ENCODE assay signal across 1 cellular context in the genomic region with DNA sequence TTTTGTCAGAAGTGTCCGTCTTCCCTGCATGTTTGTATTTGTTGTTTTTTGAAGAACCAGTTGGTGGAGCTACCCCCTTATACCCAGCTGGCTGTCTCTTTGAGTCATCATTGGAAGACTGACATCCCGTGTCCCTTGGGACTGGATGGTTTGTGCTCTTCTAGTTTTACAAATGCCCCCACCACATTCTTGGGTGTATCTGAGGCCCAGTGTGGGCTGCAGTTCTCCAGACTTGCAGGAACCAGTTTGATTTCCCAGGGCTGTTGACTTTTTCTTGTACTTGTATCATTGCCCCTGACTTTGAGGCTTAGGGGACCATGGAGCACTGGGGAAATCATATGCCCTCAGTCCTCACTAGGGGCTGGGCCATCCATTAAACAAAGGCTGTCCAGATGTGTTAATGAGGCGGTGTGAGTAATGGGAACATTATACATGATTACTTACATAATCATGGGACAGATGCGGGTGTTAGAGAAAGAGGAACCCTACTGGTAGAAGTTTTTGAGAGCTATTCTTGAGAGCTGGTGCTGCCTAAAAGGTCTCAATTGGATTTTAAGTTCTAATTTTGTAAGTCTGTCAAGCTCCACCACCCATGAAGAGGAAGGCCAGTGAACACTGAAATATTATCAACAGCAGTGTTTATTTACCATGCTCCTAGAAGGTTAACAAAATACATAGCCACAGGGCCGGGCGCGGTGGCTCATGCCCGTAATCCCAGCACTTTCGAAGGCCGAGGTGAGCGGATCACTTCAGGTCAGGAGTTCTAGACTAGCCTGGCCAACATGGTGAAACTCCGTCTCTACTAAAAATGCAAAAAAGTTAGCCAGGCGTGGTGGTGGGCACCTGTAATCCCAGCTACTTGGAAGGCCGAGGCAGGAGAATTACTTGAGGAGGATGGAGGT.
TF ChIP-seq lines count a peak whose summit lies in the region.

No MANE protein-coding gene starts in this region.

TF ChIP-seq in GM12878, 131 proteins besides CTCF, POLR2A, EP300 and RAD21 (continued from another document and continues in another):
- TF ChIP-seq, protein P1, sequence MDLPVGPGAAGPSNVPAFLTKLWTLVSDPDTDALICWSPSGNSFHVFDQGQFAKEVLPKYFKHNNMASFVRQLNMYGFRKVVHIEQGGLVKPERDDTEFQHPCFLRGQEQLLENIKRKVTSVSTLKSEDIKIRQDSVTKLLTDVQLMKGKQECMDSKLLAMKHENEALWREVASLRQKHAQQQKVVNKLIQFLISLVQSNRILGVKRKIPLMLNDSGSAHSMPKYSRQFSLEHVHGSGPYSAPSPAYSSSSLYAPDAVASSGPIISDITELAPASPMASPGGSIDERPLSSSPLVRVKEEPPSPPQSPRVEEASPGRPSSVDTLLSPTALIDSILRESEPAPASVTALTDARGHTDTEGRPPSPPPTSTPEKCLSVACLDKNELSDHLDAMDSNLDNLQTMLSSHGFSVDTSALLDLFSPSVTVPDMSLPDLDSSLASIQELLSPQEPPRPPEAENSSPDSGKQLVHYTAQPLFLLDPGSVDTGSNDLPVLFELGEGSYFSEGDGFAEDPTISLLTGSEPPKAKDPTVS (IDR thresholded peaks at IDR 0.05; ENCODE audit: low read depth, low read length): no peak
- TF ChIP-seq RELA (IDR thresholded peaks at IDR 0.05; ENCODE audit: borderline replicate concordance, partially characterized antibody) (no peak), SP1 (IDR thresholded peaks at IDR 0.05; ENCODE audit: low read depth, low read length) (no peak), ZNF24 (IDR thresholded peaks at IDR 0.05) (no peak), SUZ12 (IDR thresholded peaks at IDR 0.05; ENCODE audit: unreplicated experiment) (no peak), IKZF1 (conservative IDR thresholded peaks at IDR 0.05) (peak; percentile 89; the same call in 1 of the 2 replicates), FOS (IDR thresholded peaks at IDR 0.05; ENCODE audit: borderline replicate concordance, extremely low read depth, insufficient read length) (no peak), CHD4 (IDR thresholded peaks at IDR 0.05) (no peak), SIX5 (IDR thresholded peaks at IDR 0.05; ENCODE audit: low read depth, low read length, severe bottlenecking) (no peak), SRF (IDR thresholded peaks at IDR 0.05; ENCODE audit: low read depth in 2 of 2, low read length in 2 of 2) (no peak), TCF3 (IDR thresholded peaks at IDR 0.05; ENCODE audit: borderline replicate concordance, insufficient read depth, low read depth, low read length) (0 out of 2 replicates have a peak, but pooled peaks have one; percentile 36), CBX3 (IDR thresholded peaks at IDR 0.05; ENCODE audit: borderline replicate concordance, low read depth) (no peak), BHLHE40 (IDR thresholded peaks at IDR 0.05; ENCODE audit: borderline replicate concordance in 1 of 2, low read depth in 2 of 2, low read length in 1 of 2) (peak; percentile 16 to 29; a peak in 1 of 4 replicates), WRNIP1 (IDR thresholded peaks at IDR 0.05; ENCODE audit: borderline replicate concordance, low read depth, low read length) (0 out of 2 replicates have a peak, but pooled peaks have one; percentile 55), KDM1A (IDR thresholded peaks at IDR 0.05; ENCODE audit: borderline replicate concordance) (no peak), HDGF (IDR thresholded peaks at IDR 0.05) (no peak), SMAD5 (IDR thresholded peaks at IDR 0.05; ENCODE audit: low read depth) (no peak), CBX5 (IDR thresholded peaks at IDR 0.05; ENCODE audit: low read depth) (no peak), JUNB (IDR thresholded peaks at IDR 0.05) (peak; percentile 47)
- TF ChIP-seq, protein P2, sequence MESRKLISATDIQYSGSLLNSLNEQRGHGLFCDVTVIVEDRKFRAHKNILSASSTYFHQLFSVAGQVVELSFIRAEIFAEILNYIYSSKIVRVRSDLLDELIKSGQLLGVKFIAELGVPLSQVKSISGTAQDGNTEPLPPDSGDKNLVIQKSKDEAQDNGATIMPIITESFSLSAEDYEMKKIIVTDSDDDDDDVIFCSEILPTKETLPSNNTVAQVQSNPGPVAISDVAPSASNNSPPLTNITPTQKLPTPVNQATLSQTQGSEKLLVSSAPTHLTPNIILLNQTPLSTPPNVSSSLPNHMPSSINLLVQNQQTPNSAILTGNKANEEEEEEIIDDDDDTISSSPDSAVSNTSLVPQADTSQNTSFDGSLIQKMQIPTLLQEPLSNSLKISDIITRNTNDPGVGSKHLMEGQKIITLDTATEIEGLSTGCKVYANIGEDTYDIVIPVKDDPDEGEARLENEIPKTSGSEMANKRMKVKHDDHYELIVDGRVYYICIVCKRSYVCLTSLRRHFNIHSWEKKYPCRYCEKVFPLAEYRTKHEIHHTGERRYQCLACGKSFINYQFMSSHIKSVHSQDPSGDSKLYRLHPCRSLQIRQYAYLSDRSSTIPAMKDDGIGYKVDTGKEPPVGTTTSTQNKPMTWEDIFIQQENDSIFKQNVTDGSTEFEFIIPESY (IDR thresholded peaks at IDR 0.05): no peak
- TF ChIP-seq, protein P3, sequence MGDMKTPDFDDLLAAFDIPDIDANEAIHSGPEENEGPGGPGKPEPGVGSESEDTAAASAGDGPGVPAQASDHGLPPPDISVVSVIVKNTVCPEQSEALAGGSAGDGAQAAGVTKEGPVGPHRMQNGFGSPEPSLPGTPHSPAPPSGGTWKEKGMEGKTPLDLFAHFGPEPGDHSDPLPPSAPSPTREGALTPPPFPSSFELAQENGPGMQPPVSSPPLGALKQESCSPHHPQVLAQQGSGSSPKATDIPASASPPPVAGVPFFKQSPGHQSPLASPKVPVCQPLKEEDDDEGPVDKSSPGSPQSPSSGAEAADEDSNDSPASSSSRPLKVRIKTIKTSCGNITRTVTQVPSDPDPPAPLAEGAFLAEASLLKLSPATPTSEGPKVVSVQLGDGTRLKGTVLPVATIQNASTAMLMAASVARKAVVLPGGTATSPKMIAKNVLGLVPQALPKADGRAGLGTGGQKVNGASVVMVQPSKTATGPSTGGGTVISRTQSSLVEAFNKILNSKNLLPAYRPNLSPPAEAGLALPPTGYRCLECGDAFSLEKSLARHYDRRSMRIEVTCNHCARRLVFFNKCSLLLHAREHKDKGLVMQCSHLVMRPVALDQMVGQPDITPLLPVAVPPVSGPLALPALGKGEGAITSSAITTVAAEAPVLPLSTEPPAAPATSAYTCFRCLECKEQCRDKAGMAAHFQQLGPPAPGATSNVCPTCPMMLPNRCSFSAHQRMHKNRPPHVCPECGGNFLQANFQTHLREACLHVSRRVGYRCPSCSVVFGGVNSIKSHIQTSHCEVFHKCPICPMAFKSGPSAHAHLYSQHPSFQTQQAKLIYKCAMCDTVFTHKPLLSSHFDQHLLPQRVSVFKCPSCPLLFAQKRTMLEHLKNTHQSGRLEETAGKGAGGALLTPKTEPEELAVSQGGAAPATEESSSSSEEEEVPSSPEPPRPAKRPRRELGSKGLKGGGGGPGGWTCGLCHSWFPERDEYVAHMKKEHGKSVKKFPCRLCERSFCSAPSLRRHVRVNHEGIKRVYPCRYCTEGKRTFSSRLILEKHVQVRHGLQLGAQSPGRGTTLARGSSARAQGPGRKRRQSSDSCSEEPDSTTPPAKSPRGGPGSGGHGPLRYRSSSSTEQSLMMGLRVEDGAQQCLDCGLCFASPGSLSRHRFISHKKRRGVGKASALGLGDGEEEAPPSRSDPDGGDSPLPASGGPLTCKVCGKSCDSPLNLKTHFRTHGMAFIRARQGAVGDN (IDR thresholded peaks at IDR 0.05): no peak
- TF ChIP-seq, protein P4, sequence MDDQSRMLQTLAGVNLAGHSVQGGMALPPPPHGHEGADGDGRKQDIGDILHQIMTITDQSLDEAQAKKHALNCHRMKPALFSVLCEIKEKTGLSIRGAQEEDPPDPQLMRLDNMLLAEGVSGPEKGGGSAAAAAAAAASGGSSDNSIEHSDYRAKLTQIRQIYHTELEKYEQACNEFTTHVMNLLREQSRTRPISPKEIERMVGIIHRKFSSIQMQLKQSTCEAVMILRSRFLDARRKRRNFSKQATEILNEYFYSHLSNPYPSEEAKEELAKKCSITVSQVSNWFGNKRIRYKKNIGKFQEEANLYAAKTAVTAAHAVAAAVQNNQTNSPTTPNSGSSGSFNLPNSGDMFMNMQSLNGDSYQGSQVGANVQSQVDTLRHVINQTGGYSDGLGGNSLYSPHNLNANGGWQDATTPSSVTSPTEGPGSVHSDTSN (IDR thresholded peaks at IDR 0.05; ENCODE audit: insufficient replicate concordance, low read depth, low read length): peak; percentile 71
- TF ChIP-seq, protein P5, sequence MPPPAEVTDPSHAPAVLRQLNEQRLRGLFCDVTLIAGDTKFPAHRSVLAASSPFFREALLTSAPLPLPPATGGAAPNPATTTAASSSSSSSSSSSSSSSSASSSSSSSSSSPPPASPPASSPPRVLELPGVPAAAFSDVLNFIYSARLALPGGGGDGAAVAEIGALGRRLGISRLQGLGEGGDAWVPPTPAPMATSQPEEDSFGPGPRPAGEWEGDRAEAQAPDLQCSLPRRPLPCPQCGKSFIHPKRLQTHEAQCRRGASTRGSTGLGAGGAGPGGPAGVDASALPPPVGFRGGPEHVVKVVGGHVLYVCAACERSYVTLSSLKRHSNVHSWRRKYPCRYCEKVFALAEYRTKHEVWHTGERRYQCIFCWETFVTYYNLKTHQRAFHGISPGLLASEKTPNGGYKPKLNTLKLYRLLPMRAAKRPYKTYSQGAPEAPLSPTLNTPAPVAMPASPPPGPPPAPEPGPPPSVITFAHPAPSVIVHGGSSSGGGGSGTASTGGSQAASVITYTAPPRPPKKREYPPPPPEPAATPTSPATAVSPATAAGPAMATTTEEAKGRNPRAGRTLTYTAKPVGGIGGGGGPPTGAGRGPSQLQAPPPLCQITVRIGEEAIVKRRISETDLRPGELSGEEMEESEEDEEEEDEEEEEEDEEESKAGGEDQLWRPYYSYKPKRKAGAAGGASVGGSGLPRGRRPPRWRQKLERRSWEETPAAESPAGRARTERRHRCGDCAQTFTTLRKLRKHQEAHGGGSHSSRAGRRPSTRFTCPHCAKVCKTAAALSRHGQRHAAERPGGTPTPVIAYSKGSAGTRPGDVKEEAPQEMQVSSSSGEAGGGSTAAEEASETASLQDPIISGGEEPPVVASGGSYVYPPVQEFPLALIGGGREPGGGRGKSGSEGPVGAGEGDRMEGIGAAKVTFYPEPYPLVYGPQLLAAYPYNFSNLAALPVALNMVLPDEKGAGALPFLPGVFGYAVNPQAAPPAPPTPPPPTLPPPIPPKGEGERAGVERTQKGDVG (CRISPR knock-in tag; IDR thresholded peaks at IDR 0.05): no peak
- TF ChIP-seq, protein P6, sequence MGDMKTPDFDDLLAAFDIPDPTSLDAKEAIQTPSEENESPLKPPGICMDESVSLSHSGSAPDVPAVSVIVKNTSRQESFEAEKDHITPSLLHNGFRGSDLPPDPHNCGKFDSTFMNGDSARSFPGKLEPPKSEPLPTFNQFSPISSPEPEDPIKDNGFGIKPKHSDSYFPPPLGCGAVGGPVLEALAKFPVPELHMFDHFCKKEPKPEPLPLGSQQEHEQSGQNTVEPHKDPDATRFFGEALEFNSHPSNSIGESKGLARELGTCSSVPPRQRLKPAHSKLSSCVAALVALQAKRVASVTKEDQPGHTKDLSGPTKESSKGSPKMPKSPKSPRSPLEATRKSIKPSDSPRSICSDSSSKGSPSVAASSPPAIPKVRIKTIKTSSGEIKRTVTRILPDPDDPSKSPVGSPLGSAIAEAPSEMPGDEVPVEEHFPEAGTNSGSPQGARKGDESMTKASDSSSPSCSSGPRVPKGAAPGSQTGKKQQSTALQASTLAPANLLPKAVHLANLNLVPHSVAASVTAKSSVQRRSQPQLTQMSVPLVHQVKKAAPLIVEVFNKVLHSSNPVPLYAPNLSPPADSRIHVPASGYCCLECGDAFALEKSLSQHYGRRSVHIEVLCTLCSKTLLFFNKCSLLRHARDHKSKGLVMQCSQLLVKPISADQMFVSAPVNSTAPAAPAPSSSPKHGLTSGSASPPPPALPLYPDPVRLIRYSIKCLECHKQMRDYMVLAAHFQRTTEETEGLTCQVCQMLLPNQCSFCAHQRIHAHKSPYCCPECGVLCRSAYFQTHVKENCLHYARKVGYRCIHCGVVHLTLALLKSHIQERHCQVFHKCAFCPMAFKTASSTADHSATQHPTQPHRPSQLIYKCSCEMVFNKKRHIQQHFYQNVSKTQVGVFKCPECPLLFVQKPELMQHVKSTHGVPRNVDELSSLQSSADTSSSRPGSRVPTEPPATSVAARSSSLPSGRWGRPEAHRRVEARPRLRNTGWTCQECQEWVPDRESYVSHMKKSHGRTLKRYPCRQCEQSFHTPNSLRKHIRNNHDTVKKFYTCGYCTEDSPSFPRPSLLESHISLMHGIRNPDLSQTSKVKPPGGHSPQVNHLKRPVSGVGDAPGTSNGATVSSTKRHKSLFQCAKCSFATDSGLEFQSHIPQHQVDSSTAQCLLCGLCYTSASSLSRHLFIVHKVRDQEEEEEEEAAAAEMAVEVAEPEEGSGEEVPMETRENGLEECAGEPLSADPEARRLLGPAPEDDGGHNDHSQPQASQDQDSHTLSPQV (IDR thresholded peaks at IDR 0.05): no peak
- TF ChIP-seq, protein P7, sequence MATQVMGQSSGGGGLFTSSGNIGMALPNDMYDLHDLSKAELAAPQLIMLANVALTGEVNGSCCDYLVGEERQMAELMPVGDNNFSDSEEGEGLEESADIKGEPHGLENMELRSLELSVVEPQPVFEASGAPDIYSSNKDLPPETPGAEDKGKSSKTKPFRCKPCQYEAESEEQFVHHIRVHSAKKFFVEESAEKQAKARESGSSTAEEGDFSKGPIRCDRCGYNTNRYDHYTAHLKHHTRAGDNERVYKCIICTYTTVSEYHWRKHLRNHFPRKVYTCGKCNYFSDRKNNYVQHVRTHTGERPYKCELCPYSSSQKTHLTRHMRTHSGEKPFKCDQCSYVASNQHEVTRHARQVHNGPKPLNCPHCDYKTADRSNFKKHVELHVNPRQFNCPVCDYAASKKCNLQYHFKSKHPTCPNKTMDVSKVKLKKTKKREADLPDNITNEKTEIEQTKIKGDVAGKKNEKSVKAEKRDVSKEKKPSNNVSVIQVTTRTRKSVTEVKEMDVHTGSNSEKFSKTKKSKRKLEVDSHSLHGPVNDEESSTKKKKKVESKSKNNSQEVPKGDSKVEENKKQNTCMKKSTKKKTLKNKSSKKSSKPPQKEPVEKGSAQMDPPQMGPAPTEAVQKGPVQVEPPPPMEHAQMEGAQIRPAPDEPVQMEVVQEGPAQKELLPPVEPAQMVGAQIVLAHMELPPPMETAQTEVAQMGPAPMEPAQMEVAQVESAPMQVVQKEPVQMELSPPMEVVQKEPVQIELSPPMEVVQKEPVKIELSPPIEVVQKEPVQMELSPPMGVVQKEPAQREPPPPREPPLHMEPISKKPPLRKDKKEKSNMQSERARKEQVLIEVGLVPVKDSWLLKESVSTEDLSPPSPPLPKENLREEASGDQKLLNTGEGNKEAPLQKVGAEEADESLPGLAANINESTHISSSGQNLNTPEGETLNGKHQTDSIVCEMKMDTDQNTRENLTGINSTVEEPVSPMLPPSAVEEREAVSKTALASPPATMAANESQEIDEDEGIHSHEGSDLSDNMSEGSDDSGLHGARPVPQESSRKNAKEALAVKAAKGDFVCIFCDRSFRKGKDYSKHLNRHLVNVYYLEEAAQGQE (IDR thresholded peaks at IDR 0.05; ENCODE audit: low read depth, low read length): no peak
- TF ChIP-seq, protein P8, sequence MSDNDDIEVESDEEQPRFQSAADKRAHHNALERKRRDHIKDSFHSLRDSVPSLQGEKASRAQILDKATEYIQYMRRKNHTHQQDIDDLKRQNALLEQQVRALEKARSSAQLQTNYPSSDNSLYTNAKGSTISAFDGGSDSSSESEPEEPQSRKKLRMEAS (IDR thresholded peaks at IDR 0.05; ENCODE audit: low read depth, low read length): no peak
